In genomic region chr15:63402498-63403253, GRCh38 we compare ENCODE assay signal across 10 cellular contexts. TPM values are rescaled to one million over a fixed set of nuclear protein-coding genes. Genes with fewer than 3 reads are reported as not detected.
DNase-seq lines count a peak whose midpoint lies in the region; TF ChIP-seq lines count a peak whose summit lies in the region.
"Had no signal": no experiment of that assay in that cellular context is flagged by ENCODE, and none has a peak within 500 bp of the region (broad histone marks: within the 10 kb centered on the region; RNA-seq: fewer than 3 reads in every experiment).

No MANE protein-coding gene starts in this region.

- H3K4me1 ChIP-seq in MM.1S (ENCODE audit: low read length) = no peaks in the 10 kb centered on the region
- no peaks in the 10 kb centered on the region for H3K4me1 ChIP-seq in sigmoid colon

- H3K4me3 ChIP-seq in MM.1S (ENCODE audit: low read length) = no peak overlapping the region
- H3K4me3 ChIP-seq in WERI-Rb-1 (ENCODE audit: low read depth, low read length) = no peak overlapping the region
- no peak overlapping the region for H3K4me3 ChIP-seq in sigmoid colon
- H3K4me3 ChIP-seq: BLaER1 had no signal

- H3K9me2 ChIP-seq in MM.1S (replicated peaks; ENCODE audit: insufficient read depth, low read length) = no peaks in the 10 kb centered on the region

- TF ChIP-seq POLR2A in sigmoid colon (IDR thresholded peaks at IDR 0.05) = no peak

- H3K9me3 ChIP-seq in MM.1S (replicated peaks; ENCODE audit: insufficient read depth, low read length) = no peaks in the 10 kb centered on the region
- no peaks in the 10 kb centered on the region for H3K9me3 ChIP-seq in WERI-Rb-1 (ENCODE audit: severe bottlenecking)
- H3K9me3 ChIP-seq in sigmoid colon = no peaks in the 10 kb centered on the region
- H3K9me3 ChIP-seq: BLaER1 had no signal

- TF ChIP-seq CTCF in MM.1S (IDR thresholded peaks at IDR 0.05; ENCODE audit: low read length) (peak; percentile 66), WERI-Rb-1 (IDR thresholded peaks at IDR 0.05; ENCODE audit: low read depth, low read length) (no peak), sigmoid colon (IDR thresholded peaks at IDR 0.05) (peak; percentile 5 to 69 (median 59))

- H3K36me3 ChIP-seq in MM.1S (replicated peaks; ENCODE audit: insufficient read depth, low read length) (no peaks in the 10 kb centered on the region), WERI-Rb-1 (no peaks in the 10 kb centered on the region), sigmoid colon (no peaks in the 10 kb centered on the region)
- H3K36me3 ChIP-seq: BLaER1 had no signal

- no peaks in the 10 kb centered on the region for H3K79me2 ChIP-seq in MM.1S (ENCODE audit: low read length)

- H3K4me2 ChIP-seq in MM.1S (ENCODE audit: low read depth, low read length) = no peak overlapping the region
- H3K4me2 ChIP-seq: BLaER1 had no signal

- H3K9ac ChIP-seq in MM.1S (ENCODE audit: low read length) = no peak overlapping the region
- H3K9ac ChIP-seq: BLaER1 had no signal

- no peaks in the 10 kb centered on the region for H4K20me1 ChIP-seq in MM.1S (ENCODE audit: insufficient read depth, low read length)
- H4K20me1 ChIP-seq: BLaER1 had no signal

- H3K27ac ChIP-seq in MM.1S (ENCODE audit: low read length) = no peak overlapping the region
- 0 out of 2 replicates have a peak overlapping the region, but pooled peaks have one; percentile 3 for H3K27ac ChIP-seq in WERI-Rb-1
- H3K27ac ChIP-seq in sigmoid colon = no peak overlapping the region
- H3K27ac ChIP-seq: BLaER1 had no signal

- no peak overlapping the region for H2AFZ ChIP-seq in MM.1S (ENCODE audit: low read length)

- WGBS in sigmoid colon, 2 donors = 56 to 71% methylated on average over 7 of the region's 7 CpGs

- H3K27me3 ChIP-seq in MM.1S (replicated peaks; ENCODE audit: insufficient read depth, low read length) (no peaks in the 10 kb centered on the region), WERI-Rb-1 (ENCODE audit: insufficient read depth, low read depth, severe bottlenecking) (no peaks in the 10 kb centered on the region), sigmoid colon (no peaks in the 10 kb centered on the region)
- H3K27me3 ChIP-seq: BLaER1 had no signal

- no peaks in the 10 kb centered on the region for H3F3A ChIP-seq in MM.1S (ENCODE audit: insufficient read depth, low read length)

- TF ChIP-seq EP300 in sigmoid colon (IDR thresholded peaks at IDR 0.05) = no peak

- intact Hi-C loops in cardiac septum (cut with DNase I) (loop anchor here (1.0 to 10.0 kb wide), 2 partner anchors 112 to 218 kb away; partner anchors contain the start of gene RAB8B), sigmoid colon (cut with DNase I) (loop anchor here (1.0 to 10.0 kb wide), 3 partner anchors 114 to 618 kb away; partner anchors contain the start of gene RPS27L)

- peak; percentile 42 for DNase-seq in DMS 273 (lab: John Stamatoyannopoulos, UW; ENCODE audit: unreplicated experiment)
- DNase-seq in DMS 273 treated with DMSO at 0.1 percent for 48 hours (lab: John Stamatoyannopoulos, UW) = no peak
- peak; percentile 18 for DNase-seq in MM.1S
- DNase-seq in WERI-Rb-1 = no peak
- peak; percentile 38 for DNase-seq in cardiac septum (ENCODE audit: low spot score)
- DNase-seq in sigmoid colon = no peak
- DNase-seq in DMS153 (lab: John Stamatoyannopoulos, UW) = no peak
- no peak for DNase-seq in SK-N-DZ (ENCODE audit: low spot score)

RNA-seq across cellular contexts. Expression of gene CA12, which starts 21.0 kb away (rescaled TPM):
- total RNA-seq in cardiac septum (0.11 TPM), sigmoid colon (1 to 10 TPM in 2 of 4 donors, under 1 TPM in 2; 0.14 to 2.2 (median 1.3) TPM)
- polyA plus RNA-seq in sigmoid colon = 10 to 100 TPM; 21.0 to 76.2 (median 29.4) TPM
- polyA plus RNA-seq in SK-N-DZ (2014; cell fraction: cytosol; rRNA removed) = 0.27 and 0.31 TPM in 2 replicates
- 0.41 and 0.57 TPM in 2 replicates for polyA plus RNA-seq in SK-N-DZ (2014; cell fraction: nucleus; rRNA removed)
- total RNA-seq: activated CD8-positive, alpha-beta memory T cell treated with anti-CD3 and anti-CD28 coated beads for 36 hours had no signal

Comparison
In these comparisons a context has a peak if more than half of its experiments do, and no peak if none do; other contexts are left out.
1. DNase-seq: peak in DMS 273 (single experiment), MM.1S (single experiment) and cardiac septum (single experiment); none in DMS 273 treated with DMSO at 0.1 percent for 48 hours (single experiment), WERI-Rb-1 (single experiment), sigmoid colon (single experiment), DMS153 (single experiment) and SK-N-DZ (single experiment).